Comparison of ENCODE assay signal across 8 cellular contexts in the genomic region with DNA sequence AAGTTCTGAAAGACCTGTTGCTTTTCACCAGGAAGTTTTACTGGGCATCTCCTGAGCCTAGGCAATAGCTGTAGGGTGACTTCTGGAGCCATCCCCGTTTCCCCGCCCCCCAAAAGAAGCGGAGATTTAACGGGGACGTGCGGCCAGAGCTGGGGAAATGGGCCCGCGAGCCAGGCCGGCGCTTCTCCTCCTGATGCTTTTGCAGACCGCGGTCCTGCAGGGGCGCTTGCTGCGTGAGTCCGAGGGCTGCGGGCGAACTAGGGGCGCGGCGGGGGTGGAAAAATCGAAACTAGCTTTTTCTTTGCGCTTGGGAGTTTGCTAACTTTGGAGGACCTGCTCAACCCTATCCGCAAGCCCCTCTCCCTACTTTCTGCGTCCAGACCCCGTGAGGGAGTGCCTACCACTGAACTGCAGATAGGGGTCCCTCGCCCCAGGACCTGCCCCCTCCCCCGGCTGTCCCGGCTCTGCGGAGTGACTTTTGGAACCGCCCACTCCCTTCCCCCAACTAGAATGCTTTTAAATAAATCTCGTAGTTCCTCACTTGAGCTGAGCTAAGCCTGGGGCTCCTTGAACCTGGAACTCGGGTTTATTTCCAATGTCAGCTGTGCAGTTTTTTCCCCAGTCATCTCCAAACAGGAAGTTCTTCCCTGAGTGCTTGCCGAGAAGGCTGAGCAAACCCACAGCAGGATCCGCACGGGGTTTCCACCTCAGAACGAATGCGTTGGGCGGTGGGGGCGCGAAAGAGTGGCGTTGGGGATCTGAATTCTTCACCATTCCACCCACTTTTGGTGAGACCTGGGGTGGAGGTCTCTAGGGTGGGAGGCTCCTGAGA. TPM values are rescaled to one million over a fixed set of nuclear protein-coding genes. Genes with fewer than 3 reads are reported as not detected.
DNase-seq lines count a peak whose midpoint lies in the region; ATAC-seq and TF ChIP-seq lines count a peak whose summit lies in the region.

A gene with protein sequence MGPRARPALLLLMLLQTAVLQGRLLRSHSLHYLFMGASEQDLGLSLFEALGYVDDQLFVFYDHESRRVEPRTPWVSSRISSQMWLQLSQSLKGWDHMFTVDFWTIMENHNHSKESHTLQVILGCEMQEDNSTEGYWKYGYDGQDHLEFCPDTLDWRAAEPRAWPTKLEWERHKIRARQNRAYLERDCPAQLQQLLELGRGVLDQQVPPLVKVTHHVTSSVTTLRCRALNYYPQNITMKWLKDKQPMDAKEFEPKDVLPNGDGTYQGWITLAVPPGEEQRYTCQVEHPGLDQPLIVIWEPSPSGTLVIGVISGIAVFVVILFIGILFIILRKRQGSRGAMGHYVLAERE (plus strand): TSS at position 146 of the 832 bp plus-strand sequence. CDS start 12 bp downstream, at position 158.

- under 1% methylated on average over 41 of the region's 41 CpGs for WGBS in esophagus muscularis mucosa
- WGBS in tibial nerve, 2 donors, result 0 to 1% methylated on average over 31 to 41 of the region's 41 CpGs

- H2AFZ ChIP-seq in MM.1S (ENCODE audit: low read length), result peak within 1 kb of the TSS; percentile 87

- H3K36me3 ChIP-seq in MM.1S (replicated peaks; ENCODE audit: insufficient read depth, low read length), result no peaks in the 10 kb centered on the region
- peaks cover 0 to 6% (median 3%) of the 10 kb centered on the region in 4 donors for H3K36me3 ChIP-seq in esophagus muscularis mucosa
- H3K36me3 ChIP-seq in mucosa of stomach (ENCODE audit: control insufficient read depth, insufficient read depth, low read length), result no peaks in the 10 kb centered on the region
- no peaks in the 10 kb centered on the region for H3K36me3 ChIP-seq in tibial nerve

- no peak for ATAC-seq in HG03135 (IDR thresholded peaks at IDR 0.05; ENCODE audit: unreplicated experiment)

- TF ChIP-seq POLR2A in esophagus muscularis mucosa (IDR thresholded peaks at IDR 0.05; ENCODE audit: low read depth) (no peak), tibial nerve (IDR thresholded peaks at IDR 0.05) (no peak)

- H3F3A ChIP-seq in MM.1S (ENCODE audit: insufficient read depth, low read length), result no peaks in the 10 kb centered on the region

- TF ChIP-seq CTCF in MM.1S (IDR thresholded peaks at IDR 0.05; ENCODE audit: low read length) (no peak), esophagus muscularis mucosa (IDR thresholded peaks at IDR 0.05) (peak in 1 of 3 experiments; percentile 16), tibial nerve (IDR thresholded peaks at IDR 0.05) (peak in 2 of 5 experiments; percentile 24 to 29)

- peak within 1 kb of the TSS; percentile 84 for H3K4me2 ChIP-seq in MM.1S (ENCODE audit: low read depth, low read length)

- no peaks in the 10 kb centered on the region for H3K79me2 ChIP-seq in MM.1S (ENCODE audit: low read length)

- H3K9ac ChIP-seq in MM.1S (ENCODE audit: low read length), result peak within 1 kb of the TSS; percentile 36; the same call in 1 of the 2 replicates
- peak within 1 kb of the TSS; percentile 96 for H3K9ac ChIP-seq in mucosa of stomach (ENCODE audit: low read length)

- intact Hi-C loops in esophagus muscularis mucosa (cut with DNase I), result no loop called here

- peak; percentile 74 for DNase-seq in Daoy (ENCODE audit: low read depth)
- no peak for DNase-seq in MM.1S
- DNase-seq in activated T-cell treated with anti-CD3 and anti-CD28 coated beads, Interleukin-2, amount 50 U/mL, for 1 hour, result peak; percentile 40
- no peak for DNase-seq in esophagus muscularis mucosa (ENCODE audit: extremely low spot score)
- DNase-seq in tibial nerve (ENCODE audit: low spot score in 2 of 2), result peak in 1 of 2 donors; percentile 39
- no peak for DNase-seq in middle frontal gyrus (ENCODE audit: extremely low spot score, low spot score)

- H3K9me3 ChIP-seq in MM.1S (replicated peaks; ENCODE audit: insufficient read depth, low read length), result no peaks in the 10 kb centered on the region
- H3K9me3 ChIP-seq in esophagus muscularis mucosa, result no peaks in the 10 kb centered on the region
- H3K9me3 ChIP-seq in mucosa of stomach (ENCODE audit: control insufficient read depth, low read length), result no peaks in the 10 kb centered on the region
- H3K9me3 ChIP-seq in tibial nerve, result no peaks in the 10 kb centered on the region

- H3K27me3 ChIP-seq in MM.1S (replicated peaks; ENCODE audit: insufficient read depth, low read length) (no peaks in the 10 kb centered on the region), esophagus muscularis mucosa (no peaks in the 10 kb centered on the region), mucosa of stomach (ENCODE audit: control insufficient read depth, insufficient read depth, low read length) (no peaks in the 10 kb centered on the region), tibial nerve (no peaks in the 10 kb centered on the region)

- H3K27ac ChIP-seq in MM.1S (ENCODE audit: low read length) (no peak within 1 kb of the TSS), esophagus muscularis mucosa (replicated peaks in 1 of 4) (peak within 1 kb of the TSS; percentile 86 to 95 (median 92)), tibial nerve (peak within 1 kb of the TSS; percentile 82 to 94 (median 89))

- H3K4me1 ChIP-seq in MM.1S (ENCODE audit: low read length) (peaks cover 4% of the 10 kb centered on the region; the same call in 1 of the 2 replicates), esophagus muscularis mucosa (peaks cover 19 to 29% (median 26%) of the 10 kb centered on the region in 4 donors), mucosa of stomach (ENCODE audit: control insufficient read depth, insufficient read depth, low read length) (peaks cover 4% of the 10 kb centered on the region), tibial nerve (peaks cover 0 to 24% (median 14%) of the 10 kb centered on the region in 4 donors)

- H4K20me1 ChIP-seq in MM.1S (ENCODE audit: insufficient read depth, low read length), result no peaks in the 10 kb centered on the region

- H3K9me2 ChIP-seq in MM.1S (replicated peaks; ENCODE audit: insufficient read depth, low read length), result no peaks in the 10 kb centered on the region

- TF ChIP-seq EP300 in esophagus muscularis mucosa (IDR thresholded peaks at IDR 0.05), result no peak
- peak in 1 of 2 donors; percentile 46 for TF ChIP-seq EP300 in tibial nerve (IDR thresholded peaks at IDR 0.05)

- H3K4me3 ChIP-seq in MM.1S (ENCODE audit: low read length), result peak within 1 kb of the TSS; percentile 64
- peak within 1 kb of the TSS; percentile 65 to 76 (median 73) for H3K4me3 ChIP-seq in esophagus muscularis mucosa
- peak within 1 kb of the TSS; percentile 69 for H3K4me3 ChIP-seq in mucosa of stomach (ENCODE audit: low read length)
- peak within 1 kb of the TSS; percentile 58 to 77 (median 68) for H3K4me3 ChIP-seq in tibial nerve

RNA-seq across cellular contexts. Expression of the gene that starts here (rescaled TPM):
- 1.5 and 2.0 TPM in 2 replicates for total RNA-seq in Daoy (2014; rRNA removed; shearing (Covaris generic))
- total RNA-seq in esophagus muscularis mucosa, result 1 to 10 TPM; 3.0 to 9.9 (median 6.5) TPM
- 10 to 100 TPM in 2 of 4 donors, 1 to 10 TPM in 2; 5.9 to 11.0 (median 9.0) TPM for total RNA-seq in tibial nerve

Comparison
In these comparisons a context has a peak if more than half of its experiments do, and no peak if none do; other contexts are left out.
1. DNase-seq: peak in Daoy (single experiment) and activated T-cell treated with anti-CD3 and anti-CD28 coated beads, Interleukin-2, amount 50 U/mL, for 1 hour (single experiment); none in MM.1S (single experiment), esophagus muscularis mucosa (single experiment) and middle frontal gyrus (single experiment).
2. Peak in every context shown above with its lines, with median percentiles within 50 percentile points of each other: H3K4me3 ChIP-seq.